ENCODE assay signal across 10 cellular contexts in the genomic region with DNA sequence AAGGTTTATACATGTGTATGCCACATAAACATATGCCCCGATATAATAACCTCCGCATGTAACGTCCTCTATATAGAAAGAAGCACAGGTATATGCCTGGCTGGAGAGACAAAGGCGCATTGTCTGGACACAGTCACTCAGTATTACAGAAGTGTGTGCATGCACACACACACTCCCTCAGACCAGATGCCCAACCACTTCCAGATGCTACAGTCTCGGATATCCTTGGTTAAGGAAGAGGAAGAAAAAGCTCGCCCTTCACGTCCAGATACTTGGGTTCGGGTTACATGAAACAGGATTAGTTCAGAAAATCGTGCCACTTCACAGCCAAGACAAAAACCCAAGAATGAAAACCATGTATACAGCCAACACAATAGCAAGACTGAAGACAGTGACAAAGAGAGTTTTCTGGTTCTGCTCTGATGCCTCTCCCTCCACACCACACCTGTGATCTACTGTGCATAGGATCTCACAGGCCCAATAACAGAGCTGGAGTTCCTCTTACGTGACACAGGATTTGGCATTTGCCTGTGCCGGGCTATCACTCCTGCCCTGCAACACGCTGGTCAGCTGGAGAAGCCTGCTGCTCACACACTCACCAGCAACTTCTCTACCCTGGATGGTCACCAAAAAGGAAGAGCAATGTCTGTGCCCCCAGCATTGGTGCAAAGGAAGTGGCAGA.
DNase-seq lines count a peak whose midpoint lies in the region; TF ChIP-seq lines count a peak whose summit lies in the region.
"Had no signal": no experiment of that assay in that cellular context is flagged by ENCODE, and none has a peak within 500 bp of the region (broad histone marks: within the 10 kb centered on the region; RNA-seq: fewer than 3 reads in every experiment).

No MANE protein-coding gene starts in this region.

- H3K9me3 ChIP-seq in HUES48 (ENCODE audit: control insufficient read depth, insufficient read depth, low read length) (no peaks in the 10 kb centered on the region), adrenal gland (replicated peaks in 1 of 3) (no peaks in the 10 kb centered on the region)
- H3K9me3 ChIP-seq: Caco-2 had no signal

- TF ChIP-seq POLR2A in adrenal gland (IDR thresholded peaks at IDR 0.05), result no peak

- H3K36me3 ChIP-seq in HUES48 (ENCODE audit: control insufficient read depth, insufficient read depth, low read length), result no peaks in the 10 kb centered on the region
- no peaks in the 10 kb centered on the region for H3K36me3 ChIP-seq in adrenal gland (replicated peaks in 1 of 2)

- H3K4me1 ChIP-seq in HUES48 (ENCODE audit: control insufficient read depth, insufficient read depth, low read length) (peaks cover 78% of the 10 kb centered on the region), adrenal gland (replicated peaks in 1 of 2) (peaks cover 55 to 93% of the 10 kb centered on the region in 2 donors)

- DNase-seq in AG09309 (ENCODE audit: low read depth) (peak; percentile 43), adrenal gland (peak in 1 of 7 donors; percentile 50), midbrain (lab: John Stamatoyannopoulos, UW) (peak; percentile 21), DMS53 treated with DMSO at 0.1 percent for 48 hours (lab: John Stamatoyannopoulos, UW; ENCODE audit: unreplicated experiment) (no peak), NCI-H748 (lab: John Stamatoyannopoulos, UW; ENCODE audit: unreplicated experiment) (no peak), NCI-H774 (lab: John Stamatoyannopoulos, UW) (no peak)
- DNase-seq in activated naive CD4-positive, alpha-beta T cell (lab: John Stamatoyannopoulos, UW), result no peak
- DNase-seq: Caco-2, foreskin melanocyte had no signal

- 66 to 74% (median 69%) methylated on average over 10 to 12 of the region's 12 CpGs for WGBS in adrenal gland, 4 donors

- H3K27ac ChIP-seq in HUES48 (ENCODE audit: low read depth, low read length) (peak overlapping the region; percentile 24), adrenal gland (peak overlapping the region in 3 of 5 donors; percentile 0 to 81 (median 73))

- intact Hi-C loops in adrenal gland (cut with DNase I), result no loop called here

- no peaks in the 10 kb centered on the region for H3K27me3 ChIP-seq in HUES48 (ENCODE audit: control insufficient read depth, insufficient read depth, low read length)
- no peaks in the 10 kb centered on the region for H3K27me3 ChIP-seq in adrenal gland

- 0 out of 2 replicates have a peak overlapping the region, but pooled peaks have one; percentile 18 for H3K9ac ChIP-seq in HUES48 (ENCODE audit: low read depth, low read length)

- TF ChIP-seq CTCF in AG09309 (IDR thresholded peaks at IDR 0.05; ENCODE audit: control insufficient read depth, insufficient read depth, low read depth, low read length, missing control alignments) (no peak), adrenal gland (IDR thresholded peaks at IDR 0.05) (no peak)

- H3K4me3 ChIP-seq in AG09309 (ENCODE audit: control insufficient read depth, low read depth, low read length) (no peak overlapping the region), HUES48 (ENCODE audit: low read depth, low read length) (no peak overlapping the region), adrenal gland (no peak overlapping the region)

Comparison
In these comparisons a context has a peak if more than half of its experiments do, and no peak if none do; other contexts are left out.
1. DNase-seq: peak in AG09309 (single experiment) and midbrain (single experiment); none in DMS53 treated with DMSO at 0.1 percent for 48 hours (single experiment), NCI-H748 (single experiment), activated naive CD4-positive, alpha-beta T cell (0 of 4) and NCI-H774 (single experiment).